Comparison of ENCODE assay signal across 1 cellular context in the genomic region with DNA sequence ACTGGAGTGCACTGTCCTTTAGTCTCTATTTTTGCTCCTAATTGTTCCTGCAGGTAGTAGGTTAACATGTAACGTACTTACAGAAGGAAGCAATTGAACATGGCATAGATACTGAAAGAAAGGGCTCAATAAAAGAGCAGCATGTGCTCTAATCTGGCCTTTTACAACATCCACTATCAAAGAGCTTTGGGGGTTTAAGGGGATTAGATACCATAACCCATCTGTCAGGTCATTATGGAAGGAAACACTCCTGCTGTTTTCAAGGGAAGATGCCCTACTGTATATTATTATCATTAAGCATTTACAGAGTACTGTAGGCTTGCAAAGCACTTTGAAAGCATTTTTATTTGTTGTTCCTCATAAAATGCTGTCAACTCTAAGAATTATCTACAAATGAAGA.
TF ChIP-seq lines count a peak whose summit lies in the region.

No MANE protein-coding gene starts in this region.

TF ChIP-seq in HEK293, 187 proteins besides CTCF, POLR2A, EP300 and RAD21 (continued from another document):
- TF ChIP-seq, protein P1, sequence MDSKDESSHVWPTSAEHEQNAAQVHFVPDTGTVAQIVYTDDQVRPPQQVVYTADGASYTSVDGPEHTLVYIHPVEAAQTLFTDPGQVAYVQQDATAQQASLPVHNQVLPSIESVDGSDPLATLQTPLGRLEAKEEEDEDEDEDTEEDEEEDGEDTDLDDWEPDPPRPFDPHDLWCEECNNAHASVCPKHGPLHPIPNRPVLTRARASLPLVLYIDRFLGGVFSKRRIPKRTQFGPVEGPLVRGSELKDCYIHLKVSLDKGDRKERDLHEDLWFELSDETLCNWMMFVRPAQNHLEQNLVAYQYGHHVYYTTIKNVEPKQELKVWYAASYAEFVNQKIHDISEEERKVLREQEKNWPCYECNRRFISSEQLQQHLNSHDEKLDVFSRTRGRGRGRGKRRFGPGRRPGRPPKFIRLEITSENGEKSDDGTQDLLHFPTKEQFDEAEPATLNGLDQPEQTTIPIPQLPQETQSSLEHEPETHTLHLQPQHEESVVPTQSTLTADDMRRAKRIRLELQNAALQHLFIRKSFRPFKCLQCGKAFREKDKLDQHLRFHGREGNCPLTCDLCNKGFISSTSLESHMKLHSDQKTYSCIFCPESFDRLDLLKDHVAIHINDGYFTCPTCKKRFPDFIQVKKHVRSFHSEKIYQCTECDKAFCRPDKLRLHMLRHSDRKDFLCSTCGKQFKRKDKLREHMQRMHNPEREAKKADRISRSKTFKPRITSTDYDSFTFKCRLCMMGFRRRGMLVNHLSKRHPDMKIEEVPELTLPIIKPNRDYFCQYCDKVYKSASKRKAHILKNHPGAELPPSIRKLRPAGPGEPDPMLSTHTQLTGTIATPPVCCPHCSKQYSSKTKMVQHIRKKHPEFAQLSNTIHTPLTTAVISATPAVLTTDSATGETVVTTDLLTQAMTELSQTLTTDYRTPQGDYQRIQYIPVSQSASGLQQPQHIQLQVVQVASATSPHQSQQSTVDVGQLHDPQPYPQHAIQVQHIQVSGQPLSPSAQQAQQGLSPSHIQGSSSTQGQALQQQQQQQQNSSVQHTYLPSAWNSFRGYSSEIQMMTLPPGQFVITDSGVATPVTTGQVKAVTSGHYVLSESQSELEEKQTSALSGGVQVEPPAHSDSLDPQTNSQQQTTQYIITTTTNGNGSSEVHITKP (tag by site-specific recombination; IDR thresholded peaks at IDR 0.05): no peak
- no peak for TF ChIP-seq ZNF768 (tag by site-specific recombination; IDR thresholded peaks at IDR 0.05)
- TF ChIP-seq, protein P2, sequence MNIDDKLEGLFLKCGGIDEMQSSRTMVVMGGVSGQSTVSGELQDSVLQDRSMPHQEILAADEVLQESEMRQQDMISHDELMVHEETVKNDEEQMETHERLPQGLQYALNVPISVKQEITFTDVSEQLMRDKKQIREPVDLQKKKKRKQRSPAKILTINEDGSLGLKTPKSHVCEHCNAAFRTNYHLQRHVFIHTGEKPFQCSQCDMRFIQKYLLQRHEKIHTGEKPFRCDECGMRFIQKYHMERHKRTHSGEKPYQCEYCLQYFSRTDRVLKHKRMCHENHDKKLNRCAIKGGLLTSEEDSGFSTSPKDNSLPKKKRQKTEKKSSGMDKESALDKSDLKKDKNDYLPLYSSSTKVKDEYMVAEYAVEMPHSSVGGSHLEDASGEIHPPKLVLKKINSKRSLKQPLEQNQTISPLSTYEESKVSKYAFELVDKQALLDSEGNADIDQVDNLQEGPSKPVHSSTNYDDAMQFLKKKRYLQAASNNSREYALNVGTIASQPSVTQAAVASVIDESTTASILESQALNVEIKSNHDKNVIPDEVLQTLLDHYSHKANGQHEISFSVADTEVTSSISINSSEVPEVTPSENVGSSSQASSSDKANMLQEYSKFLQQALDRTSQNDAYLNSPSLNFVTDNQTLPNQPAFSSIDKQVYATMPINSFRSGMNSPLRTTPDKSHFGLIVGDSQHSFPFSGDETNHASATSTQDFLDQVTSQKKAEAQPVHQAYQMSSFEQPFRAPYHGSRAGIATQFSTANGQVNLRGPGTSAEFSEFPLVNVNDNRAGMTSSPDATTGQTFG (tag by site-specific recombination; IDR thresholded peaks at IDR 0.05; ENCODE audit: borderline replicate concordance): no peak
- TF ChIP-seq ZNF132 (tag by site-specific recombination; IDR thresholded peaks at IDR 0.05; ENCODE audit: borderline replicate concordance): no peak
- TF ChIP-seq TCF7L2 (IDR thresholded peaks at IDR 0.05; ENCODE audit: borderline replicate concordance, low read depth, low read length): peak; percentile 64; the same call in 1 of the 2 replicates
- TF ChIP-seq, protein P3, sequence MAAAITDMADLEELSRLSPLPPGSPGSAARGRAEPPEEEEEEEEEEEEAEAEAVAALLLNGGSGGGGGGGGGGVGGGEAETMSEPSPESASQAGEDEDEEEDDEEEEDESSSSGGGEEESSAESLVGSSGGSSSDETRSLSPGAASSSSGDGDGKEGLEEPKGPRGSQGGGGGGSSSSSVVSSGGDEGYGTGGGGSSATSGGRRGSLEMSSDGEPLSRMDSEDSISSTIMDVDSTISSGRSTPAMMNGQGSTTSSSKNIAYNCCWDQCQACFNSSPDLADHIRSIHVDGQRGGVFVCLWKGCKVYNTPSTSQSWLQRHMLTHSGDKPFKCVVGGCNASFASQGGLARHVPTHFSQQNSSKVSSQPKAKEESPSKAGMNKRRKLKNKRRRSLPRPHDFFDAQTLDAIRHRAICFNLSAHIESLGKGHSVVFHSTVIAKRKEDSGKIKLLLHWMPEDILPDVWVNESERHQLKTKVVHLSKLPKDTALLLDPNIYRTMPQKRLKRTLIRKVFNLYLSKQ (tag by site-specific recombination; IDR thresholded peaks at IDR 0.05; ENCODE audit: borderline replicate concordance): no peak
- no peak for TF ChIP-seq ZNF274 (IDR thresholded peaks at IDR 0.05; ENCODE audit: low read length)
- no peak for TF ChIP-seq ZNF274 (tag by site-specific recombination; IDR thresholded peaks at IDR 0.05; ENCODE audit: borderline replicate concordance)
- no peak for TF ChIP-seq ZBTB21 (tag by site-specific recombination; IDR thresholded peaks at IDR 0.05)
- no peak for TF ChIP-seq ZFHX2 (tag by site-specific recombination; conservative IDR thresholded peaks at IDR 0.05)
- TF ChIP-seq HOXD13 (CRISPR knock-in tag; IDR thresholded peaks at IDR 0.05; ENCODE audit: borderline replicate concordance): no peak
- TF ChIP-seq MEIS1 (CRISPR knock-in tag; IDR thresholded peaks at IDR 0.05; ENCODE audit: borderline replicate concordance): no peak
- no peak for TF ChIP-seq SALL2 (tag by site-specific recombination; IDR thresholded peaks at IDR 0.05; ENCODE audit: borderline replicate concordance)
- no peak for TF ChIP-seq GFI1B (tag by site-specific recombination; IDR thresholded peaks at IDR 0.05)
- TF ChIP-seq ZBTB20 (tag by site-specific recombination; IDR thresholded peaks at IDR 0.05): no peak
- TF ChIP-seq FEZF1 (tag by site-specific recombination; IDR thresholded peaks at IDR 0.05): peak; percentile 67
- TF ChIP-seq TRIM28 (IDR thresholded peaks at IDR 0.05; ENCODE audit: borderline replicate concordance, low read length): no peak
- TF ChIP-seq ZNF302 (tag by site-specific recombination; IDR thresholded peaks at IDR 0.05; ENCODE audit: low read depth): no peak
- no peak for TF ChIP-seq GLI4 (tag by site-specific recombination; IDR thresholded peaks at IDR 0.05)
- TF ChIP-seq ZNF10 (tag by site-specific recombination; IDR thresholded peaks at IDR 0.05): no peak
- TF ChIP-seq, protein P4, sequence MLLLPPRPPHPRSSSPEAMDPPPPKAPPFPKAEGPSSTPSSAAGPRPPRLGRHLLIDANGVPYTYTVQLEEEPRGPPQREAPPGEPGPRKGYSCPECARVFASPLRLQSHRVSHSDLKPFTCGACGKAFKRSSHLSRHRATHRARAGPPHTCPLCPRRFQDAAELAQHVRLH (tag by site-specific recombination; IDR thresholded peaks at IDR 0.05): 0 out of 2 replicates have a peak, but pooled peaks have one; percentile 24
